Comparison of ENCODE assay signal across 2 cellular contexts in genomic region chrX:153800746-153801145, GRCh38.
TF ChIP-seq lines count a peak whose summit lies in the region.

No MANE protein-coding gene starts in this region.

TF ChIP-seq in HEK293, 187 proteins besides CTCF, POLR2A, EP300 and RAD21:
- TF ChIP-seq ZNF629 (tag by site-specific recombination; IDR thresholded peaks at IDR 0.05), result no peak
- peak; percentile 52; the same call in 1 of the 2 replicates for TF ChIP-seq ZBTB48 (tag by site-specific recombination; IDR thresholded peaks at IDR 0.05)
TF ChIP-seq in HEK293: peak in this region for 1.

TF ChIP-seq in GM12878, 131 proteins besides CTCF, POLR2A, EP300 and RAD21:
- TF ChIP-seq BCL11A (IDR thresholded peaks at IDR 0.05; ENCODE audit: low read depth, low read length) (no peak), ZSCAN29 (IDR thresholded peaks at IDR 0.05) (no peak), ESRRA (IDR thresholded peaks at IDR 0.05; ENCODE audit: low read length) (no peak), ZNF384 (IDR thresholded peaks at IDR 0.05; ENCODE audit: borderline replicate concordance, low read depth, low read length) (no peak), ELK1 (IDR thresholded peaks at IDR 0.05; ENCODE audit: low read depth, low read length) (no peak), SREBF1 (IDR thresholded peaks at IDR 0.05; ENCODE audit: low read length) (no peak), YBX1 (IDR thresholded peaks at IDR 0.05) (no peak), JUNB (IDR thresholded peaks at IDR 0.05) (no peak), SRF (IDR thresholded peaks at IDR 0.05; ENCODE audit: low read depth in 2 of 2, low read length in 2 of 2) (no peak), POLR2AphosphoS2 (IDR thresholded peaks at IDR 0.05; ENCODE audit: low read depth, low read length) (no peak), CREM (IDR thresholded peaks at IDR 0.05; ENCODE audit: low read depth) (no peak), ZNF687 (IDR thresholded peaks at IDR 0.05) (no peak), NFYA (IDR thresholded peaks at IDR 0.05; ENCODE audit: borderline replicate concordance, low read depth, low read length) (no peak), PKNOX1 (IDR thresholded peaks at IDR 0.05) (no peak), NR2C2 (IDR thresholded peaks at IDR 0.05; ENCODE audit: borderline replicate concordance, control insufficient read depth, insufficient read length, low read depth) (no peak), MTA2 (IDR thresholded peaks at IDR 0.05; ENCODE audit: low read depth) (no peak), ZNF24 (IDR thresholded peaks at IDR 0.05) (no peak), RUNX3 (IDR thresholded peaks at IDR 0.05; ENCODE audit: low read length) (no peak), HSF1 (IDR thresholded peaks at IDR 0.05; ENCODE audit: low read depth, low read length) (no peak)
